ENCODE assay signal across 9 cellular contexts in genomic region chr11:17734418-17734911, GRCh38. TPM values are rescaled to one million over a fixed set of nuclear protein-coding genes. Genes with fewer than 3 reads are reported as not detected.
DNase-seq lines count a peak whose midpoint lies in the region; ATAC-seq and TF ChIP-seq lines count a peak whose summit lies in the region.
"Had no signal": no experiment of that assay in that cellular context is flagged by ENCODE, and none has a peak within 500 bp of the region (broad histone marks: within the 10 kb centered on the region; RNA-seq: fewer than 3 reads in every experiment).

Gene KCNC1 (plus strand): TSS chr11:17734781. CDS start chr11:17736003, 1,222 bp downstream.

- peak within 1 kb of the TSS; percentile 47 for H3K4me3 Mint-ChIP-seq in endodermal cell

- no peak within 1 kb of the TSS for H2AFZ ChIP-seq in OCI-LY1 (ENCODE audit: low read length)

- TF ChIP-seq CTCF in AG04450 (IDR thresholded peaks at IDR 0.05; ENCODE audit: low read depth, low read length) (no peak), OCI-LY1 (IDR thresholded peaks at IDR 0.05; ENCODE audit: low read length) (no peak), endodermal cell (conservative IDR thresholded peaks at IDR 0.05) (peak; percentile 30)

- peak within 1 kb of the TSS; percentile 60 for H3K4me2 ChIP-seq in OCI-LY1 (ENCODE audit: low read length)

- H3K9ac ChIP-seq in OCI-LY1 (ENCODE audit: low read length) (no peak within 1 kb of the TSS), endodermal cell (ENCODE audit: extremely low read depth, low read length, poor library complexity, severe bottlenecking) (no peak within 1 kb of the TSS)

- H3K79me2 ChIP-seq in OCI-LY1 (ENCODE audit: insufficient read depth, low read length): no peaks in the 10 kb centered on the region

- ATAC-seq in GM19467 (IDR thresholded peaks at IDR 0.05; ENCODE audit: unreplicated experiment) (peak; percentile 19), HG02938 (IDR thresholded peaks at IDR 0.05; ENCODE audit: unreplicated experiment) (no peak), GM18868 (IDR thresholded peaks at IDR 0.05; ENCODE audit: unreplicated experiment) (no peak)

- CTCF ChIA-PET in AG04450 (lab: Charles Lee): interaction anchor here (0.7 to 7.1 kb wide), 4 partner anchors 36 to 381 kb away, joined by 3 to 678 read pairs (median 4); no protein-coding TSS in a partner anchor

- no peaks in the 10 kb centered on the region for H3F3A ChIP-seq in OCI-LY1 (ENCODE audit: insufficient read depth, low read length)

- H3K27me3 Mint-ChIP-seq in endodermal cell (ENCODE audit: insufficient read depth): peaks cover 78% of the 10 kb centered on the region

- H3K4me1 ChIP-seq in OCI-LY1 (ENCODE audit: insufficient read depth, low read length, severe bottlenecking) (peaks cover 4% of the 10 kb centered on the region), endodermal cell (ENCODE audit: control insufficient read depth, insufficient read depth, low read length) (peaks cover 6% of the 10 kb centered on the region)

- H3K36me3 Mint-ChIP-seq in endodermal cell (ENCODE audit: low read depth): no peaks in the 10 kb centered on the region

- peaks cover 59% of the 10 kb centered on the region for H3K27me3 ChIP-seq in AG04450 (ENCODE audit: control insufficient read depth, insufficient read depth, low read length)
- no peaks in the 10 kb centered on the region for H3K27me3 ChIP-seq in OCI-LY1 (ENCODE audit: insufficient read depth, low read length)
- peaks cover 70% of the 10 kb centered on the region for H3K27me3 ChIP-seq in endodermal cell (ENCODE audit: control insufficient read depth, insufficient read depth, low read length, poor library complexity, severe bottlenecking)

- H3K9me3 ChIP-seq in AG04450 (ENCODE audit: control insufficient read depth, insufficient read depth, low read length) (peaks cover 7% of the 10 kb centered on the region; the same call in 1 of the 2 replicates), OCI-LY1 (ENCODE audit: low read length) (no peaks in the 10 kb centered on the region), endodermal cell (ENCODE audit: control insufficient read depth, low read length) (no peaks in the 10 kb centered on the region)

- H3K9me3 Mint-ChIP-seq in endodermal cell: peaks cover 5% of the 10 kb centered on the region

- no peak within 1 kb of the TSS for H3K27ac Mint-ChIP-seq in endodermal cell

- DNase-seq in AG04450 (ENCODE audit: low read depth, low spot score): no peak
- peak; percentile 77 for DNase-seq in endodermal cell
- peak; percentile 38 for DNase-seq in middle frontal gyrus (ENCODE audit: extremely low spot score, low spot score)
- no peak for DNase-seq in epidermal melanocyte (ENCODE audit: insufficient read length, low spot score)

- POLR2A ChIA-PET in AG04450 (lab: Yijun Ruan, JAX): interaction anchor here (1.3 kb wide), 1 partner anchor 238 kb away, joined by 4 read pairs; no protein-coding TSS in a partner anchor

- no peaks in the 10 kb centered on the region for H3K9me2 ChIP-seq in OCI-LY1 (ENCODE audit: low read depth, low read length)

- WGBS in endodermal cell (ENCODE audit: insufficient coverage in 1 of 2, insufficient read length in 1 of 2), 2 experiments: 0 to 20% methylated on average over 1 to 66 of the region's 66 CpGs

- H3K4me3 ChIP-seq in AG04450 (ENCODE audit: low read depth, low read length): peak within 1 kb of the TSS; percentile 37
- peak within 1 kb of the TSS; percentile 49 for H3K4me3 ChIP-seq in OCI-LY1 (ENCODE audit: low read depth, low read length, poor library complexity, severe bottlenecking)
- peak within 1 kb of the TSS; percentile 60 for H3K4me3 ChIP-seq in endodermal cell (ENCODE audit: low read length)

- H3K4me1 Mint-ChIP-seq in endodermal cell: peaks cover 2% of the 10 kb centered on the region

- no peaks in the 10 kb centered on the region for H4K20me1 ChIP-seq in OCI-LY1 (ENCODE audit: insufficient read depth, low read length)

- H3K27ac ChIP-seq in AG04450 (ENCODE audit: low read depth, low read length) (no peak within 1 kb of the TSS), OCI-LY1 (ENCODE audit: low read depth, low read length, poor library complexity, severe bottlenecking) (no peak within 1 kb of the TSS), endodermal cell (ENCODE audit: low read depth, low read length) (no peak within 1 kb of the TSS)

- no peaks in the 10 kb centered on the region for H3K36me3 ChIP-seq in OCI-LY1 (ENCODE audit: insufficient read depth, low read length)
- no peaks in the 10 kb centered on the region for H3K36me3 ChIP-seq in endodermal cell (ENCODE audit: control insufficient read depth, insufficient read depth, low read length)

RNA-seq across cellular contexts. Expression of gene KCNC1, which starts in this region (rescaled TPM):
- polyA plus RNA-seq in AG04450 (2011; rRNA removed): 0.04 TPM in 1 of 2 replicates, not detected in the other
- polyA minus RNA-seq in AG04450 (2011; rRNA and poly(A)+ RNA removed): 0.09 TPM in 1 of 2 replicates, not detected in the other
- total RNA-seq in endodermal cell: not detected
- polyA plus RNA-seq in endodermal cell (2013, experiment 1 of 2): 1.3 TPM
- polyA plus RNA-seq in endodermal cell (2013, experiment 2 of 2): 1.3 TPM
- polyA plus RNA-seq: keratinocyte had no signal

Comparison
In these comparisons a context has a peak if more than half of its experiments do, and no peak if none do; other contexts are left out.
1. DNase-seq: peak in endodermal cell (single experiment) and middle frontal gyrus (single experiment); none in AG04450 (single experiment) and epidermal melanocyte (single experiment).
2. Peak in every context shown above with its lines, with median percentiles within 50 percentile points of each other: H3K4me3 ChIP-seq.